In genomic region chr10:117609095-117609821, GRCh38 we compare ENCODE assay signal across 9 cellular contexts.
DNase-seq lines count a peak whose midpoint lies in the region; ATAC-seq, FAIRE-seq and TF ChIP-seq lines count a peak whose summit lies in the region.
"Had no signal": no experiment of that assay in that cellular context is flagged by ENCODE, and none has a peak within 500 bp of the region (broad histone marks: within the 10 kb centered on the region; RNA-seq: fewer than 3 reads in every experiment).

No MANE protein-coding gene starts in this region.

- no peak for TF ChIP-seq CTCF in astrocyte (IDR thresholded peaks at IDR 0.05; ENCODE audit: insufficient read depth, low read depth, low read length)
- TF ChIP-seq CTCF in keratinocyte (optimal IDR thresholded peaks at IDR 0.05 in 1 of 3, IDR thresholded peaks at IDR 0.05 in 1 of 3, conservative IDR thresholded peaks at IDR 0.05 in 1 of 3; ENCODE audit: extremely low read depth in 1 of 3, insufficient read depth in 2 of 3, low read length in 3 of 3) = no peak
- TF ChIP-seq CTCF in testis (IDR thresholded peaks at IDR 0.05) = no peak

- peak overlapping the region; percentile 41 for H3K4me3 Mint-ChIP-seq in astrocyte (ENCODE audit: unreplicated experiment)

- no peaks in the 10 kb centered on the region for H3K36me3 Mint-ChIP-seq in astrocyte (ENCODE audit: low read depth, unreplicated experiment)

- peak overlapping the region; percentile 56 for H2AFZ ChIP-seq in astrocyte (ENCODE audit: low read depth, low read length)
- peak overlapping the region; percentile 68 for H2AFZ ChIP-seq in keratinocyte (ENCODE audit: control insufficient read depth, low read length)

- TF ChIP-seq POLR2A in testis (IDR thresholded peaks at IDR 0.05) = no peak

- peak overlapping the region; percentile 45 for H3K9ac ChIP-seq in astrocyte (ENCODE audit: low read length)
- H3K9ac ChIP-seq in keratinocyte (ENCODE audit: control insufficient read depth, extremely low read depth, insufficient read depth, low read length) = no peak overlapping the region

- FAIRE-seq in astrocyte (lab: Jason Lieb, UNC) = peak; percentile 72
- peak; percentile 57 for FAIRE-seq in keratinocyte (lab: Jason Lieb, UNC)

- no peaks in the 10 kb centered on the region for H4K20me1 ChIP-seq in astrocyte (ENCODE audit: insufficient read depth, low read length)
- no peaks in the 10 kb centered on the region for H4K20me1 ChIP-seq in keratinocyte (ENCODE audit: control insufficient read depth, extremely low read depth, insufficient read depth, low read length)

- H3K27ac Mint-ChIP-seq in astrocyte (ENCODE audit: unreplicated experiment) = peak overlapping the region; percentile 98

- H3K36me3 ChIP-seq in astrocyte (ENCODE audit: insufficient read depth, low read length) (no peaks in the 10 kb centered on the region), keratinocyte (ENCODE audit: control insufficient read depth in 2 of 2, extremely low read depth in 1 of 2, insufficient read depth in 2 of 2, low read length in 2 of 2) (no peaks in the 10 kb centered on the region), testis (ENCODE audit: low read depth, missing control alignments) (no peaks in the 10 kb centered on the region)

- H3K4me1 ChIP-seq in astrocyte (ENCODE audit: insufficient read depth, low read length) = peaks cover 5% of the 10 kb centered on the region
- peaks cover 5% of the 10 kb centered on the region for H3K4me1 ChIP-seq in keratinocyte (ENCODE audit: control insufficient read depth, extremely low read depth, insufficient read depth, low read length)
- H3K4me1 ChIP-seq in testis = no peaks in the 10 kb centered on the region

- intact Hi-C loops in testis (cut with DNase I; ENCODE audit: low total_unique reads) = no loop called here

- peaks cover 30% of the 10 kb centered on the region for H3K27me3 Mint-ChIP-seq in astrocyte (ENCODE audit: low read depth, unreplicated experiment)

- dilution Hi-C loops in keratinocyte (cut with MboI; ENCODE audit: extremely low pct_ligation_motif_present, low sequenced_read_pairs) = no loop called here

- DNase-seq in astrocyte (ENCODE audit: low read depth) (peak; percentile 68), keratinocyte (ENCODE audit: low read depth, low spot score) (peak; percentile 15), testis (peak; percentile 33), cerebellum (ENCODE audit: low spot score) (no peak), cerebellar nuclear complex (lab: John Stamatoyannopoulos, UW) (no peak)
- DNase-seq: activated T-cell treated with anti-CD3 and anti-CD28 coated beads, Interleukin-2, amount 50 U/mL, for 48 hours had no signal

- no peaks in the 10 kb centered on the region for H3K79me2 ChIP-seq in astrocyte (ENCODE audit: insufficient read depth, low read length)
- H3K79me2 ChIP-seq in keratinocyte (ENCODE audit: control insufficient read depth, insufficient read depth, low read length) = no peaks in the 10 kb centered on the region

- no peaks in the 10 kb centered on the region for H3K9me1 ChIP-seq in keratinocyte (ENCODE audit: control insufficient read depth, extremely low read depth, insufficient read depth, low read length)

- H3K27me3 ChIP-seq in astrocyte (ENCODE audit: insufficient read depth, low read length) (no peaks in the 10 kb centered on the region), keratinocyte (ENCODE audit: control insufficient read depth, extremely low read depth, insufficient read depth, low read length) (no peaks in the 10 kb centered on the region), testis (no peaks in the 10 kb centered on the region)

- H3K9me3 Mint-ChIP-seq in astrocyte (ENCODE audit: unreplicated experiment) = peaks cover 13% of the 10 kb centered on the region

- H3K9me3 ChIP-seq in astrocyte (ENCODE audit: insufficient read depth, low read depth, low read length) = no peaks in the 10 kb centered on the region
- no peaks in the 10 kb centered on the region for H3K9me3 ChIP-seq in keratinocyte (ENCODE audit: control insufficient read depth, low read depth, low read length)
- no peaks in the 10 kb centered on the region for H3K9me3 ChIP-seq in testis

- WGBS in testis, 2 donors = 37 to 46% methylated on average over 5 of the region's 5 CpGs

- H3K4me3 ChIP-seq in astrocyte (ENCODE audit: insufficient read depth, low read depth, low read length) (no peak overlapping the region), keratinocyte (ENCODE audit: control insufficient read depth in 2 of 3, extremely low read depth in 1 of 3, insufficient read depth in 2 of 3, low read depth in 1 of 3, low read length in 3 of 3) (no peak overlapping the region), testis (no peak overlapping the region)

- H3K4me1 Mint-ChIP-seq in astrocyte (ENCODE audit: low read depth, unreplicated experiment) = peaks cover 15% of the 10 kb centered on the region

- ATAC-seq in HG03520 (IDR thresholded peaks at IDR 0.05; ENCODE audit: unreplicated experiment) (peak; percentile 46), HG02970 (IDR thresholded peaks at IDR 0.05; ENCODE audit: low FRiP score, unreplicated experiment) (no peak), GM21717 (IDR thresholded peaks at IDR 0.05; ENCODE audit: unreplicated experiment) (no peak)

- peak overlapping the region; percentile 63 for H3K27ac ChIP-seq in astrocyte (ENCODE audit: low read depth, low read length)
- no peak overlapping the region for H3K27ac ChIP-seq in keratinocyte (ENCODE audit: control insufficient read depth, insufficient read depth, low read length)
- peak overlapping the region in 1 of 2 donors; percentile 23 for H3K27ac ChIP-seq in testis

- H3K4me2 ChIP-seq in astrocyte (ENCODE audit: low read length) (peak overlapping the region; percentile 61), keratinocyte (ENCODE audit: control insufficient read depth, extremely low read depth, insufficient read depth, low read depth, low read length) (peak overlapping the region; percentile 45)

Comparison
In these comparisons a context has a peak if more than half of its experiments do, and no peak if none do; other contexts are left out.
1. DNase-seq: peak in astrocyte (single experiment), keratinocyte (single experiment) and testis (single experiment); none in cerebellum (single experiment) and cerebellar nuclear complex (0 of 2).